Comparison of ENCODE assay signal across 9 cellular contexts in the genomic region with DNA sequence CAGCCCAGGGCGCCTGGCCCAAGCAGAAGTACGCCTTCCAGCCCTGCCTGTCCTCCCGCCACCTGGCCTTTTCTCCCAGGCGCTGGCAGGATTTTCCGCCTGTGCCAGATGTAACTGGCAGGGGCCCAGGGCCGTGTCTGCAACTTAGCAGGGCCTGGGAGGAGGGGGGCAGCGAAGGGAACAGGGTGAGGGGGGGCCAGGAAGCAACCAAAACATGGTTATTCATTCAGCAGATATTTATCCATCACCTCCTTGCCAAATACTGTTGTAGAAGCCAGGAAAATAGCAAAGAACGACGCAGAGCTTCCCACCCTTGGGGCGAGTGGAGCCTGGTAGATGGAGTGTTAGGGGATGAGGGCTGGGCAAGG. TPM values are rescaled to one million over a fixed set of nuclear protein-coding genes. Genes with fewer than 3 reads are reported as not detected.
DNase-seq lines count a peak whose midpoint lies in the region; ATAC-seq and TF ChIP-seq lines count a peak whose summit lies in the region.
"Had no signal": no experiment of that assay in that cellular context is flagged by ENCODE, and none has a peak within 500 bp of the region (broad histone marks: within the 10 kb centered on the region; RNA-seq: fewer than 3 reads in every experiment).

No MANE protein-coding gene starts in this region.

- in situ Hi-C loops in GM13976 (cut with MboI; ENCODE audit: low sequenced_read_pairs, unreplicated experiment): no loop called here

- H3K27ac ChIP-seq in SJCRH30: peak overlapping the region; percentile 63

- DNase-seq in GM13976 (ENCODE audit: low spot score): peak; percentile 30
- DNase-seq in SJCRH30: peak; percentile 85 to 89
- DNase-seq in glomerular visceral epithelial cell (ENCODE audit: extremely low spot score): peak; percentile 49
- DNase-seq in renal cortical epithelial cell (ENCODE audit: low read depth): peak; percentile 27
- DNase-seq in GOT3 (lab: John Stamatoyannopoulos, UW): no peak
- no peak for DNase-seq in endothelial cell (ENCODE audit: low spot score)

- peaks cover 16% of the 10 kb centered on the region; the same call in 1 of the 2 replicates for H3K4me1 ChIP-seq in SJCRH30

- H3K27ac Mint-ChIP-seq in endothelial cell (ENCODE audit: unreplicated experiment): no peak overlapping the region

- no peaks in the 10 kb centered on the region for H3K9me3 Mint-ChIP-seq in endothelial cell (ENCODE audit: unreplicated experiment)
- H3K9me3 Mint-ChIP-seq: central memory CD8-positive, alpha-beta T cell had no signal

- H3K27me3 Mint-ChIP-seq in endothelial cell (ENCODE audit: unreplicated experiment): peaks cover 11% of the 10 kb centered on the region

- H3K4me1 Mint-ChIP-seq in endothelial cell (ENCODE audit: unreplicated experiment): peaks cover 6% of the 10 kb centered on the region
- H3K4me1 Mint-ChIP-seq: central memory CD8-positive, alpha-beta T cell had no signal

- no peak overlapping the region for H3K4me3 Mint-ChIP-seq in endothelial cell (ENCODE audit: unreplicated experiment)
- H3K4me3 Mint-ChIP-seq: central memory CD8-positive, alpha-beta T cell had no signal

- H3K4me3 ChIP-seq in SJCRH30: no peak overlapping the region

- ATAC-seq in GM18498 (IDR thresholded peaks at IDR 0.05; ENCODE audit: unreplicated experiment) (no peak), GM19351 (IDR thresholded peaks at IDR 0.05; ENCODE audit: unreplicated experiment) (no peak)

- no peaks in the 10 kb centered on the region for H3K9me3 ChIP-seq in SJCRH30 (replicated peaks)

- TF ChIP-seq CTCF in GM13976 (IDR thresholded peaks at IDR 0.05; ENCODE audit: borderline replicate concordance, control extremely low read depth, extremely low read depth, insufficient read depth, missing control alignments) (no peak), endothelial cell (IDR thresholded peaks at IDR 0.05; ENCODE audit: unreplicated experiment) (no peak)

- H3K36me3 Mint-ChIP-seq in endothelial cell (ENCODE audit: low read depth, unreplicated experiment): no peaks in the 10 kb centered on the region

- no peaks in the 10 kb centered on the region for H3K36me3 ChIP-seq in SJCRH30

- H3K27me3 ChIP-seq in SJCRH30: no peaks in the 10 kb centered on the region

RNA-seq across cellular contexts. Expression of a gene that starts 5.6 kb away (rescaled TPM):
- 2.6 TPM in 2 replicates for total RNA-seq in SJCRH30 (2014; rRNA removed; shearing (Covaris generic))
- total RNA-seq in renal cortical epithelial cell: 0.69 and 1.6 TPM in 2 replicates
- total RNA-seq in endothelial cell (ENCODE audit: unreplicated experiment): 0.59 TPM

RNA-seq across cellular contexts. Expression of a gene that starts 38.2 kb away (rescaled TPM):
- total RNA-seq in SJCRH30 (2014; rRNA removed; shearing (Covaris generic)): 14.1 and 17.3 TPM in 2 replicates
- total RNA-seq in renal cortical epithelial cell (3.3 and 7.0 TPM in 2 replicates), endothelial cell (ENCODE audit: unreplicated experiment) (5.5 TPM)

RNA-seq across cellular contexts. Expression of a gene that starts 46.1 kb away (rescaled TPM):
- 3.7 and 4.7 TPM in 2 replicates for total RNA-seq in SJCRH30 (2014; rRNA removed; shearing (Covaris generic))
- total RNA-seq in renal cortical epithelial cell (15.0 and 15.8 TPM in 2 replicates), endothelial cell (ENCODE audit: unreplicated experiment) (5.7 TPM)

Comparison
In these comparisons a context has a peak if more than half of its experiments do, and no peak if none do; other contexts are left out.
1. DNase-seq: peak in GM13976 (single experiment), SJCRH30 (2 of 2), glomerular visceral epithelial cell (single experiment) and renal cortical epithelial cell (single experiment); none in GOT3 (single experiment) and endothelial cell (single experiment).